8 cellular contexts compared by ENCODE assay signal in genomic region chr17:4900231-4901107, GRCh38. TPM values are rescaled to one million over a fixed set of nuclear protein-coding genes. Genes with fewer than 3 reads are reported as not detected.
DNase-seq lines count a peak whose midpoint lies in the region; ATAC-seq, FAIRE-seq and TF ChIP-seq lines count a peak whose summit lies in the region.

No MANE protein-coding gene starts in this region.

- H3K9me3 ChIP-seq in heart right ventricle, result no peaks in the 10 kb centered on the region

- FAIRE-seq in GM12892 (lab: Jason Lieb, UNC), result peak; percentile 84

- peaks cover 0 to 36% (median 21%) of the 10 kb centered on the region in 7 donors for H3K27me3 ChIP-seq in heart right ventricle

- peaks cover 0 to 47% (median 32%) of the 10 kb centered on the region in 9 donors for H3K4me1 ChIP-seq in heart right ventricle

- H3K27ac ChIP-seq in heart right ventricle, result peak overlapping the region in 7 of 10 donors; percentile 33 to 75 (median 53)

- H3K36me3 ChIP-seq in heart right ventricle, result peaks cover 0 to 21% (median 12%) of the 10 kb centered on the region in 9 donors

- intact Hi-C loops in heart right ventricle (cut with DNase I), result loop anchor here in 2 of 10 donors (5.0 kb wide), 2 partner anchors 113 to 188 kb away; partner anchors contain the start of genes ARRB2 (in 1 of the 2), GLTPD2 (in 1 of the 2) and VMO1 (in 1 of the 2)

- peak in 1 of 9 donors; percentile 8 for TF ChIP-seq CTCF in heart right ventricle (IDR thresholded peaks at IDR 0.05)

- 19 to 28% methylated on average over 65 of the region's 65 CpGs for WGBS in heart right ventricle, 2 donors

- H3K4me3 ChIP-seq in heart right ventricle, result peak overlapping the region in 8 of 10 donors; percentile 46 to 63 (median 58)

- no peak for TF ChIP-seq POLR2A in GM12892 (IDR thresholded peaks at IDR 0.05; ENCODE audit: low read depth, low read length)

- DNase-seq in GM12892 (ENCODE audit: insufficient read length) (peak; percentile 42), activated T-helper 1 cell treated with Interleukin-2 at 50 U/mL for 16 hours (ENCODE audit: low read depth) (peak; percentile 43), heart right ventricle (no peak), NOMO-1 treated with DMSO at 0.1 percent for 48 hours (lab: John Stamatoyannopoulos, UW; ENCODE audit: unreplicated experiment) (no peak), DMS 273 treated with DMSO at 0.1 percent for 48 hours (lab: John Stamatoyannopoulos, UW) (no peak), DMS114 treated with DMSO at 0.1 percent for 48 hours (lab: John Stamatoyannopoulos, UW; ENCODE audit: unreplicated experiment) (no peak)
- DNase-seq in stimulated activated CD4-positive, alpha-beta T cell treated with anti-CD3 and anti-CD28 coated beads, Interleukin-15, amount 100 ng/mL, for 1 hour (ENCODE audit: low read depth in 1 of 2, low spot score in 1 of 2), result peak; percentile 16 to 21

- ATAC-seq in heart right ventricle (peak in 3 of 8 donors; percentile 9 to 29 (median 12)), GM21576 (IDR thresholded peaks at IDR 0.05; ENCODE audit: unreplicated experiment) (no peak)

RNA-seq across cellular contexts. Expression of gene C17orf107, which starts 1.1 kb away (rescaled TPM):
- polyA plus RNA-seq in GM12892 (2012; ENCODE audit: missing spikeins), result 0.30 TPM
- total RNA-seq in heart right ventricle, result under 1 TPM in 9 of 10 donors, not detected in 1; 0.28 to 0.86 (median 0.39) TPM
- under 1 TPM; 0.44 to 0.57 TPM for polyA plus RNA-seq in heart right ventricle

RNA-seq across cellular contexts. Expression of gene CHRNE, which starts 2.4 kb away (rescaled TPM):
- 0.76 TPM for polyA plus RNA-seq in GM12892 (2012; ENCODE audit: missing spikeins)
- 1 to 10 TPM in 3 of 10 donors, under 1 TPM in 7; 0.19 to 1.6 (median 0.53) TPM for total RNA-seq in heart right ventricle
- under 1 TPM; 0.44 to 0.71 TPM for polyA plus RNA-seq in heart right ventricle

RNA-seq across cellular contexts. Expression of gene GP1BA, which starts 31.6 kb away (rescaled TPM):
- 1.9 TPM for polyA plus RNA-seq in GM12892 (2012; ENCODE audit: missing spikeins)
- under 1 TPM in 5 of 10 donors, not detected in 5; 0.15 to 0.53 (median 0.39) TPM for total RNA-seq in heart right ventricle
- under 1 TPM; 0.04 to 0.15 TPM for polyA plus RNA-seq in heart right ventricle

RNA-seq across cellular contexts. Expression of gene SLC25A11, which starts 39.4 kb away (rescaled TPM):
- polyA plus RNA-seq in GM12892 (2012; ENCODE audit: missing spikeins), result 61.3 TPM
- total RNA-seq in heart right ventricle, result 100 to 1,000 TPM; 181 to 312 (median 242) TPM
- polyA plus RNA-seq in heart right ventricle, result 100 to 1,000 TPM; 126 to 127 TPM

RNA-seq across cellular contexts. Expression of gene RNF167, which starts 39.6 kb away (rescaled TPM):
- 108 TPM for polyA plus RNA-seq in GM12892 (2012; ENCODE audit: missing spikeins)
- 100 to 1,000 TPM in 1 of 10 donors, 10 to 100 TPM in 9; 65.0 to 104 (median 80.9) TPM for total RNA-seq in heart right ventricle
- polyA plus RNA-seq in heart right ventricle, result 100 to 1,000 TPM; 132 to 202 TPM

Comparison
In these comparisons a context has a peak if more than half of its experiments do, and no peak if none do; other contexts are left out.
1. DNase-seq: peak in GM12892 (single experiment), activated T-helper 1 cell treated with Interleukin-2 at 50 U/mL for 16 hours (single experiment) and stimulated activated CD4-positive, alpha-beta T cell treated with anti-CD3 and anti-CD28 coated beads, Interleukin-15, amount 100 ng/mL, for 1 hour (2 of 2); none in heart right ventricle (0 of 2), NOMO-1 treated with DMSO at 0.1 percent for 48 hours (single experiment), DMS 273 treated with DMSO at 0.1 percent for 48 hours (single experiment) and DMS114 treated with DMSO at 0.1 percent for 48 hours (single experiment).